In the genomic region with DNA sequence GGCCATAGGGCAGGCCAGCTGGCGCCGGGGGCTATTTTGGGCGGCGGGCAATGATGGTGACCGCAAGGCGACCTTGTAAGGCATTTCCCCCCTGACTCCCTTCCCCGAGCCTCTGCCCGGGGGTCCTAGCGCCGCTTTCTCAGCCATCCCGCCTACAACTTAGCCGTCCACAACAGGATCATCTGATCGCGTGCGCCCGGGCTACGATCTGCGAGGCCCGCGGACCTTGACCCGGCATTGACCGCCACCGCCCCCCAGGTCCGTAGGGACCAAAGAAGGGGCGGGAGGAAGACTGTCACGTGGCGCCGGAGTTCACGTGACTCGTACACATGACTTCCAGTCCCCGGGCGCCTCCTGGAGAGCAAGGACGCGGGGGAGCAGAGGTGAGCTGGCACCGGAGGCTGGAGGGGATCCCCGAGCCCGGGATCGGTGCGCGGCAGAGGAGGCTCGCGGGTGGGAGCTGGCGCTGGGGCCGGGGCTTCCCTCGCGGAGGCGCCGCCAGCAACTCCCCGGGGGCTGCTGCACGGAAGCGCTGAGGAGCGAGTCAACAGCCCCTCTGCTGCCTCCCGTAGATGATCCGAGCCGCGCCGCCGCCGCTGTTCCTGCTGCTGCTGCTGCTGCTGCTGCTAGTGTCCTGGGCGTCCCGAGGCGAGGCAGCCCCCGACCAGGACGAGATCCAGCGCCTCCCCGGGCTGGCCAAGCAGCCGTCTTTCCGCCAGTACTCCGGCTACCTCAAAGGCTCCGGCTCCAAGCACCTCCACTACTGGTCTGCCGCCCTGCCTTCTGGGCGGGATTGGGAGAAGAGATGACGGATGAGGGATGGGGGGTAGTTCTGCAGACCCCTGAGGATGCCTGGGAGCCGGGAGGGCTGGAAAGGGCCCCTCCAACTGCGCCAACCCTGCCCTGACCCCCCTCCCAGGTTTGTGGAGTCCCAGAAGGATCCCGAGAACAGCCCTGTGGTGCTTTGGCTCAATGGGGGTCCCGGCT, we compare ENCODE assay signal across 1 cellular context.
TF ChIP-seq lines count a peak whose summit lies in the region.

TSS of gene CTSA (plus strand) at position 339 of the 987 bp plus-strand sequence. CDS start at position 573, 234 bp downstream.
A gene with protein sequence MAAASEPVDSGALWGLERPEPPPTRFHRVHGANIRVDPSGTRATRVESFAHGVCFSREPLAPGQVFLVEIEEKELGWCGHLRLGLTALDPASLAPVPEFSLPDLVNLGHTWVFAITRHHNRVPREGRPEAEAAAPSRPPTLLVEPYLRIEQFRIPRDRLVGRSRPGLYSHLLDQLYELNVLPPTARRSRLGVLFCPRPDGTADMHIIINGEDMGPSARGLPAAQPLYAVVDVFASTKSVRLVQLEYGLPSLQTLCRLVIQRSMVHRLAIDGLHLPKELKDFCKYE (minus strand): TSS at position 212 of the 987 bp plus-strand sequence. CDS start 217 bp downstream, outside the sequence.

TF ChIP-seq in GM12878, 131 proteins besides CTCF, POLR2A, EP300 and RAD21 (continued from another document):
- TF ChIP-seq RBBP5 (conservative IDR thresholded peaks at IDR 0.05) (no peak), MXI1 (IDR thresholded peaks at IDR 0.05; ENCODE audit: low read depth, low read length) (peak; percentile 91), ATF7 (IDR thresholded peaks at IDR 0.05; ENCODE audit: low read depth) (peak; percentile 58; the same call in 1 of the 2 replicates), YY1 (IDR thresholded peaks at IDR 0.05; ENCODE audit: low read depth, low read length) (peak; percentile 92), ZBTB4 (CRISPR knock-in tag; IDR thresholded peaks at IDR 0.05) (no peak), BACH1 (IDR thresholded peaks at IDR 0.05; ENCODE audit: borderline replicate concordance) (peak; percentile 47; the same call in 1 of the 2 replicates), BCL11A (IDR thresholded peaks at IDR 0.05; ENCODE audit: low read depth, low read length) (peak; percentile 61), KDM1A (IDR thresholded peaks at IDR 0.05; ENCODE audit: borderline replicate concordance) (no peak), RELA (IDR thresholded peaks at IDR 0.05; ENCODE audit: borderline replicate concordance, partially characterized antibody) (peak; percentile 93), NFXL1 (IDR thresholded peaks at IDR 0.05; ENCODE audit: borderline replicate concordance) (no peak), SPI1 (IDR thresholded peaks at IDR 0.05; ENCODE audit: borderline replicate concordance, insufficient read depth, low read depth, low read length) (no peak), MYB (IDR thresholded peaks at IDR 0.05; ENCODE audit: borderline replicate concordance, low read depth, low read length) (no peak), MTA3 (IDR thresholded peaks at IDR 0.05; ENCODE audit: borderline replicate concordance, low read length) (no peak; the same call in 1 of the 2 replicates), NBN (IDR thresholded peaks at IDR 0.05) (peak; percentile 96), MEF2A (IDR thresholded peaks at IDR 0.05; ENCODE audit: insufficient read depth, low read depth, low read length) (peak; percentile 78), IKZF1 (conservative IDR thresholded peaks at IDR 0.05) (peak; percentile 88), SREBF1 (IDR thresholded peaks at IDR 0.05; ENCODE audit: low read length) (no peak), ZNF687 (IDR thresholded peaks at IDR 0.05) (peak; percentile 78)
- TF ChIP-seq, protein P1, sequence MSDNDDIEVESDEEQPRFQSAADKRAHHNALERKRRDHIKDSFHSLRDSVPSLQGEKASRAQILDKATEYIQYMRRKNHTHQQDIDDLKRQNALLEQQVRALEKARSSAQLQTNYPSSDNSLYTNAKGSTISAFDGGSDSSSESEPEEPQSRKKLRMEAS (IDR thresholded peaks at IDR 0.05; ENCODE audit: low read depth, low read length), result peak; percentile 98
- TF ChIP-seq, protein P2, sequence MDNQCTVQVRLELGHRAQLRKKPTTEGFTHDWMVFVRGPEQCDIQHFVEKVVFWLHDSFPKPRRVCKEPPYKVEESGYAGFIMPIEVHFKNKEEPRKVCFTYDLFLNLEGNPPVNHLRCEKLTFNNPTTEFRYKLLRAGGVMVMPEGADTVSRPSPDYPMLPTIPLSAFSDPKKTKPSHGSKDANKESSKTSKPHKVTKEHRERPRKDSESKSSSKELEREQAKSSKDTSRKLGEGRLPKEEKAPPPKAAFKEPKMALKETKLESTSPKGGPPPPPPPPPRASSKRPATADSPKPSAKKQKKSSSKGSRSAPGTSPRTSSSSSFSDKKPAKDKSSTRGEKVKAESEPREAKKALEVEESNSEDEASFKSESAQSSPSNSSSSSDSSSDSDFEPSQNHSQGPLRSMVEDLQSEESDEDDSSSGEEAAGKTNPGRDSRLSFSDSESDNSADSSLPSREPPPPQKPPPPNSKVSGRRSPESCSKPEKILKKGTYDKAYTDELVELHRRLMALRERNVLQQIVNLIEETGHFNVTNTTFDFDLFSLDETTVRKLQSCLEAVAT (IDR thresholded peaks at IDR 0.05), result peak; percentile 89
- TF ChIP-seq, protein P3, sequence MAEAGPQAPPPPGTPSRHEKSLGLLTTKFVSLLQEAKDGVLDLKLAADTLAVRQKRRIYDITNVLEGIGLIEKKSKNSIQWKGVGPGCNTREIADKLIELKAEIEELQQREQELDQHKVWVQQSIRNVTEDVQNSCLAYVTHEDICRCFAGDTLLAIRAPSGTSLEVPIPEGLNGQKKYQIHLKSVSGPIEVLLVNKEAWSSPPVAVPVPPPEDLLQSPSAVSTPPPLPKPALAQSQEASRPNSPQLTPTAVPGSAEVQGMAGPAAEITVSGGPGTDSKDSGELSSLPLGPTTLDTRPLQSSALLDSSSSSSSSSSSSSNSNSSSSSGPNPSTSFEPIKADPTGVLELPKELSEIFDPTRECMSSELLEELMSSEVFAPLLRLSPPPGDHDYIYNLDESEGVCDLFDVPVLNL (IDR thresholded peaks at IDR 0.05; ENCODE audit: low read depth, low read length), result no peak
- TF ChIP-seq, protein P4, sequence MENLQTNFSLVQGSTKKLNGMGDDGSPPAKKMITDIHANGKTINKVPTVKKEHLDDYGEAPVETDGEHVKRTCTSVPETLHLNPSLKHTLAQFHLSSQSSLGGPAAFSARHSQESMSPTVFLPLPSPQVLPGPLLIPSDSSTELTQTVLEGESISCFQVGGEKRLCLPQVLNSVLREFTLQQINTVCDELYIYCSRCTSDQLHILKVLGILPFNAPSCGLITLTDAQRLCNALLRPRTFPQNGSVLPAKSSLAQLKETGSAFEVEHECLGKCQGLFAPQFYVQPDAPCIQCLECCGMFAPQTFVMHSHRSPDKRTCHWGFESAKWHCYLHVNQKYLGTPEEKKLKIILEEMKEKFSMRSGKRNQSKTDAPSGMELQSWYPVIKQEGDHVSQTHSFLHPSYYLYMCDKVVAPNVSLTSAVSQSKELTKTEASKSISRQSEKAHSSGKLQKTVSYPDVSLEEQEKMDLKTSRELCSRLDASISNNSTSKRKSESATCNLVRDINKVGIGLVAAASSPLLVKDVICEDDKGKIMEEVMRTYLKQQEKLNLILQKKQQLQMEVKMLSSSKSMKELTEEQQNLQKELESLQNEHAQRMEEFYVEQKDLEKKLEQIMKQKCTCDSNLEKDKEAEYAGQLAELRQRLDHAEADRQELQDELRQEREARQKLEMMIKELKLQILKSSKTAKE (IDR thresholded peaks at IDR 0.05; ENCODE audit: low read depth, poor library complexity, severe bottlenecking), result peak; percentile 80
